20 cellular contexts compared by ENCODE assay signal in genomic region chr19:55704494-55705245, GRCh38. TPM values are rescaled to one million over a fixed set of nuclear protein-coding genes. Genes with fewer than 3 reads are reported as not detected.
A peak's percentile ranks its signal among the peaks of the same experiment; 100 is the strongest.
DNase-seq lines count a peak whose midpoint lies in the region; ATAC-seq, FAIRE-seq and TF ChIP-seq lines count a peak whose summit lies in the region.
"Had no signal": no experiment of that assay in that cellular context is flagged by ENCODE, and none has a peak within 500 bp of the region (broad histone marks: within the 10 kb centered on the region; RNA-seq: fewer than 3 reads in every experiment).

No MANE protein-coding gene starts in this region.

- no peak overlapping the region for H2AK5ac ChIP-seq in H9 (ENCODE audit: insufficient read length, low read length)

- no peak overlapping the region for H3K56ac ChIP-seq in H9 (ENCODE audit: insufficient read length, low read depth, low read length)

- in situ Hi-C loops in K562 (cut with MboI): no loop called here

- peaks cover 4% of the 10 kb centered on the region for H3K9me1 ChIP-seq in K562 (ENCODE audit: control insufficient read depth, insufficient read depth, low read length)

- H4K8ac ChIP-seq in H9 (replicated peaks; ENCODE audit: insufficient read length, low read depth, low read length): no peak overlapping the region

- H3K9me3 ChIP-seq in H9 (ENCODE audit: control insufficient read depth, low read depth, low read length): no peaks in the 10 kb centered on the region
- H3K9me3 ChIP-seq in K562 (replicated peaks; ENCODE audit: control insufficient read depth, insufficient read depth, low read depth, low read length): no peaks in the 10 kb centered on the region; the same call in 1 of the 2 replicates
- H3K9me3 ChIP-seq in mucosa of descending colon: no peaks in the 10 kb centered on the region
- H3K9me3 ChIP-seq: adrenal gland, psoas muscle, thoracic aorta had no signal

- H3K4me1 ChIP-seq in H9 (ENCODE audit: insufficient read depth, low read length) (no peaks in the 10 kb centered on the region), K562 (replicated peaks in 1 of 2; ENCODE audit: control insufficient read depth in 2 of 2, insufficient read depth in 2 of 2, low read length in 2 of 2) (peaks cover 10 to 28% of the 10 kb centered on the region in 2 experiments; a peak in 4 of 5 replicates), mucosa of descending colon (ENCODE audit: low read depth) (peaks cover 13% of the 10 kb centered on the region)
- H3K4me1 ChIP-seq: adrenal gland, psoas muscle had no signal

- peaks cover 31% of the 10 kb centered on the region for H3K27me3 Mint-ChIP-seq in H9 (ENCODE audit: low read depth)
- peaks cover 3% of the 10 kb centered on the region for H3K27me3 Mint-ChIP-seq in activated T-helper 17 cell treated with anti-CD3 and anti-CD28 coated beads, Interleukin-2, amount 50 U/mL, for 72 hours

- intact Hi-C loops in K562 (cut with micrococcal nuclease) (loop anchor here (10.0 kb wide), 1 partner anchor 100 kb away; no protein-coding TSS in a partner anchor), mucosa of descending colon (cut with DNase I, micrococcal nuclease) (no loop called here)

- CTCF ChIA-PET in K562 (lab: Yijun Ruan, JAX; ENCODE audit: low intra/inter-chr PET ratio): interaction anchor here (1.5 kb wide), 1 partner anchor 73 kb away, joined by 5 read pairs; no protein-coding TSS in a partner anchor

- H3K18ac ChIP-seq in H9 (ENCODE audit: insufficient read length, low read depth, low read length): no peak overlapping the region

- no peak overlapping the region for H3T11ph ChIP-seq in H9 (ENCODE audit: low read length)

- POLR2A ChIA-PET in K562 (lab: Yijun Ruan, JAX): no interaction called here

- no peak for DNase-seq in GM10266 (ENCODE audit: extremely low spot score)
- DNase-seq in H9: no peak
- DNase-seq in K562 (ENCODE audit: extremely low read depth in 1 of 4, low spot score in 3 of 4): peak in 2 of 4 experiments; percentile 16 to 28
- DNase-seq in mucosa of descending colon: peak in 1 of 3 donors; percentile 23
- DNase-seq in putamen (ENCODE audit: low spot score): no peak
- DNase-seq: activated T-cell treated with anti-CD3 and anti-CD28 coated beads for 4 hours, glutamatergic neuron, NCI-H1436, OCI-M1, psoas muscle had no signal

- WGBS in H9 (ENCODE audit: extremely low coverage, insufficient read length, low lambda C conversion rate): no CpG with 5 or more reads among the region's 15 CpGs
- WGBS in K562 (ENCODE audit: insufficient coverage, low coverage, missing lambda C conversion rate): 91% methylated on average over 15 of the region's 15 CpGs

- H3K36me3 ChIP-seq in K562 (ENCODE audit: control insufficient read depth, insufficient read depth, low read length): peaks cover 18% of the 10 kb centered on the region; the same call in 2 of the 3 replicates
- H3K36me3 ChIP-seq in mucosa of descending colon (ENCODE audit: low read depth): no peaks in the 10 kb centered on the region

- no peak overlapping the region for H4K91ac ChIP-seq in H9 (ENCODE audit: insufficient read length, low read depth, low read length)

- H3K23ac ChIP-seq in H9 (ENCODE audit: insufficient read length, low read depth, low read length): no peak overlapping the region

- H2BK15ac ChIP-seq in H9 (ENCODE audit: low read depth, low read length): no peak overlapping the region

- no peak for TF ChIP-seq RAD21 in K562 (CRISPR knock-in tag; conservative IDR thresholded peaks at IDR 0.05 in 1 of 2, IDR thresholded peaks at IDR 0.05 in 1 of 2)

- FAIRE-seq in K562 (lab: Jason Lieb, UNC): no peak
- FAIRE-seq: keratinocyte had no signal

- peaks cover 51 to 84% of the 10 kb centered on the region in 2 experiments for H3K9me3 Mint-ChIP-seq in H9
- no peaks in the 10 kb centered on the region for H3K9me3 Mint-ChIP-seq in activated T-helper 17 cell treated with anti-CD3 and anti-CD28 coated beads, Interleukin-2, amount 50 U/mL, for 72 hours

- no peak overlapping the region for H2BK120ac ChIP-seq in H9 (ENCODE audit: low read depth, low read length, poor library complexity, severe bottlenecking)

- H3K4me3 ChIP-seq in K562 (no peak overlapping the region), mucosa of descending colon (no peak overlapping the region)
- H3K4me3 ChIP-seq: adrenal gland, psoas muscle, thoracic aorta had no signal

- H2BK5ac ChIP-seq in H9 (ENCODE audit: insufficient read length, low read length): no peak overlapping the region

- no peaks in the 10 kb centered on the region for H3K4me1 Mint-ChIP-seq in H9
- H3K4me1 Mint-ChIP-seq in activated T-helper 17 cell treated with anti-CD3 and anti-CD28 coated beads, Interleukin-2, amount 50 U/mL, for 72 hours: no peaks in the 10 kb centered on the region

- H2BK12ac ChIP-seq in H9 (ENCODE audit: insufficient read length, low read depth, low read length): no peak overlapping the region

- TF ChIP-seq EP300 in K562 (IDR thresholded peaks at IDR 0.05; ENCODE audit: low read length): no peak

- H3K4me2 ChIP-seq in H9 (ENCODE audit: insufficient read depth, insufficient read length, low read length): no peak overlapping the region
- H3K4me2 ChIP-seq in K562 (ENCODE audit: insufficient read depth, low read length): no peak overlapping the region

- no peak for TF ChIP-seq POLR2A in K562 (conservative IDR thresholded peaks at IDR 0.05)

- BruUV-seq in K562 (replicated peaks; lab: Mats Ljungman, UMichigan): no TSS peak

- no peaks in the 10 kb centered on the region for H3K27me3 ChIP-seq in H9 (ENCODE audit: insufficient read depth, low read length)
- no peaks in the 10 kb centered on the region for H3K27me3 ChIP-seq in K562 (ENCODE audit: control insufficient read depth in 2 of 2, insufficient read depth in 2 of 2, low read length in 2 of 2)
- H3K27me3 ChIP-seq: adrenal gland had no signal

- no peaks in the 10 kb centered on the region for H3K79me1 ChIP-seq in H9 (ENCODE audit: insufficient read depth, low read depth, low read length, poor library complexity, severe bottlenecking)

- TF ChIP-seq CTCF in GM10266 (IDR thresholded peaks at IDR 0.05; ENCODE audit: control insufficient read depth, insufficient read depth, low read depth, missing control alignments) (peak; percentile 24), H9 (conservative IDR thresholded peaks at IDR 0.05) (peak; percentile 21; the same call in 2 of the 3 replicates), K562 (IDR thresholded peaks at IDR 0.05 in 2 of 3, conservative IDR thresholded peaks at IDR 0.05 in 1 of 3; ENCODE audit: insufficient read depth in 2 of 3, low read depth in 1 of 3, low read length in 3 of 3) (peak; percentile 31 to 51 (median 47)), mucosa of descending colon (IDR thresholded peaks at IDR 0.05) (no peak)

- H3K4ac ChIP-seq in H9 (ENCODE audit: low read depth, low read length): no peak overlapping the region

- no peak overlapping the region for H4K5ac ChIP-seq in H9 (ENCODE audit: insufficient read length, low read depth, low read length)

- no peak overlapping the region for H3K27ac Mint-ChIP-seq in H9
- no peak overlapping the region for H3K27ac Mint-ChIP-seq in activated T-helper 17 cell treated with anti-CD3 and anti-CD28 coated beads, Interleukin-2, amount 50 U/mL, for 72 hours

- no peaks in the 10 kb centered on the region for H3K23me2 ChIP-seq in H9 (ENCODE audit: insufficient read length, low read depth, low read length, poor library complexity, severe bottlenecking)

- peaks cover 29 to 47% (median 43%) of the 10 kb centered on the region in 3 experiments for H3K36me3 Mint-ChIP-seq in H9 (ENCODE audit: insufficient read depth in 1 of 3, low read depth in 3 of 3)
- H3K36me3 Mint-ChIP-seq in activated T-helper 17 cell treated with anti-CD3 and anti-CD28 coated beads, Interleukin-2, amount 50 U/mL, for 72 hours (ENCODE audit: low read depth): peaks cover 9% of the 10 kb centered on the region

- no peaks in the 10 kb centered on the region for H4K20me1 ChIP-seq in H9 (ENCODE audit: control insufficient read depth, insufficient read depth, insufficient read length)
- peaks cover 28% of the 10 kb centered on the region for H4K20me1 ChIP-seq in K562 (replicated peaks; ENCODE audit: control insufficient read depth, insufficient read depth, low read length)

- H3K79me2 ChIP-seq in H9 (ENCODE audit: insufficient read depth, low read length): no peaks in the 10 kb centered on the region
- H3K79me2 ChIP-seq in K562 (ENCODE audit: control insufficient read depth, insufficient read depth, low read length): no peaks in the 10 kb centered on the region

- H2AFZ ChIP-seq in H9 (ENCODE audit: low read length): no peak overlapping the region
- no peak overlapping the region for H2AFZ ChIP-seq in K562 (ENCODE audit: low read depth, low read length)

- ATAC-seq in K562 (peak; percentile 31), mucosa of descending colon (peak; percentile 28), HG03039 (IDR thresholded peaks at IDR 0.05; ENCODE audit: unreplicated experiment) (no peak)
- no peak for ATAC-seq in activated T-helper 17 cell treated with anti-CD3 and anti-CD28 coated beads, Interleukin-2, amount 50 U/mL, for 72 hours (replicated peaks)

- H3K9ac ChIP-seq in H9 (ENCODE audit: extremely low read depth, insufficient read length, low read length) (no peak overlapping the region), K562 (ENCODE audit: insufficient read depth in 1 of 2, low read depth in 2 of 2, low read length in 2 of 2) (no peak overlapping the region)

- no peak overlapping the region for H2BK20ac ChIP-seq in H9 (ENCODE audit: low read depth, low read length, poor library complexity, severe bottlenecking)

- H3K14ac ChIP-seq in H9 (ENCODE audit: insufficient read depth, low read length): no peak overlapping the region

- peak overlapping the region in 1 of 2 experiments; percentile 21; a peak in 1 of 5 replicates for H3K4me3 Mint-ChIP-seq in H9
- no peak overlapping the region for H3K4me3 Mint-ChIP-seq in activated T-helper 17 cell treated with anti-CD3 and anti-CD28 coated beads, Interleukin-2, amount 50 U/mL, for 72 hours
- H3K4me3 Mint-ChIP-seq: CD4-positive, CD25-positive, alpha-beta regulatory T cell had no signal

- H3K27ac ChIP-seq in H9 (ENCODE audit: insufficient read length, low read depth, low read length): no peak overlapping the region
- H3K27ac ChIP-seq in K562 (ENCODE audit: extremely low read depth, low read depth, low read length): no peak overlapping the region
- H3K27ac ChIP-seq: adrenal gland, psoas muscle, thoracic aorta, VCaP had no signal

RNA-seq across cellular contexts. Expression of gene EPN1, which starts 29.6 kb away (rescaled TPM):
- total RNA-seq in H9 (2021) (158 and 159 TPM in 2 replicates), K562 (2014; rRNA removed) (25.4 and 33.8 TPM in 2 replicates), K562 (2014; rRNA removed; fragmentation: Illumina TruSeq; extraction: Trizol) (5.1 and 6.4 TPM in 2 replicates), K562 (2015; rRNA removed; fragmentation: Illumina TruSeq; extraction: Trizol) (12.7 and 14.6 TPM in 2 replicates), K562 (2021) (138 and 142 TPM in 2 replicates), mucosa of descending colon (100 to 1,000 TPM; 156 to 251 (median 192) TPM)
- 32.5 and 96.7 TPM in 2 replicates for total RNA-seq in K562 (2011; cell fraction: chromatin; rRNA removed; ENCODE audit: low replicate concordance)
- 37.1 and 45.4 TPM in 2 replicates for total RNA-seq in K562 (2011; cell fraction: nucleolus; rRNA removed)
- 46.5 and 48.0 TPM in 2 replicates for total RNA-seq in K562 (2011; cell fraction: nucleoplasm; rRNA removed)
- polyA plus RNA-seq in K562 (2011; rRNA removed) (11.3 and 22.8 TPM in 2 replicates), K562 (2014; fragmentation: Illumina TruSeq; extraction: Trizol) (14.9 and 33.1 TPM in 2 replicates), K562 (2014; fragmentation: Nextera tagmentation; extraction: Ambion mirVana) (under 1 TPM; 0.08 to 0.15 TPM), K562 (2014; rRNA removed) (44.7 and 47.2 TPM in 2 replicates)
- polyA plus RNA-seq in K562 (2011; cell fraction: cytosol; rRNA removed): 17.5 and 44.0 TPM in 2 replicates
- polyA plus RNA-seq in K562 (2011; cell fraction: nucleus; rRNA removed): 19.3 and 25.8 TPM in 2 replicates
- 56.6 and 92.1 TPM in 2 replicates for polyA plus RNA-seq in K562 (2012)
- 17.8 and 24.4 TPM in 2 replicates for polyA minus RNA-seq in K562 (2011; rRNA and poly(A)+ RNA removed)
- polyA minus RNA-seq in K562 (2011; cell fraction: cytosol; rRNA and poly(A)+ RNA removed): 57.1 and 83.4 TPM in 2 replicates
- 8.9 and 16.7 TPM in 2 replicates for polyA minus RNA-seq in K562 (2011; cell fraction: nucleus; rRNA and poly(A)+ RNA removed)
- 10 to 100 TPM; 29.2 to 45.1 TPM for total RNA-seq in activated T-helper 17 cell treated with anti-CD3 and anti-CD28 coated beads, Interleukin-2, amount 50 U/mL, for 72 hours

RNA-seq across cellular contexts. Expression of gene NLRP9, which starts 33.5 kb away (rescaled TPM):
- total RNA-seq in H9 (2021): not detected in 2 replicates
- not detected in 2 replicates for total RNA-seq in K562 (2011; cell fraction: chromatin; rRNA removed; ENCODE audit: low replicate concordance)
- total RNA-seq in K562 (2011; cell fraction: nucleolus; rRNA removed): not detected in 2 replicates
- total RNA-seq in K562 (2011; cell fraction: nucleoplasm; rRNA removed): not detected in 2 replicates
- not detected in 2 replicates for total RNA-seq in K562 (2014; rRNA removed)
- total RNA-seq in K562 (2014; rRNA removed; fragmentation: Illumina TruSeq; extraction: Trizol): not detected in 2 replicates
- total RNA-seq in K562 (2015; rRNA removed; fragmentation: Illumina TruSeq; extraction: Trizol): not detected in 2 replicates
- total RNA-seq in K562 (2021): not detected in 2 replicates
- not detected in 2 replicates for polyA plus RNA-seq in K562 (2011; rRNA removed)
- not detected in 2 replicates for polyA plus RNA-seq in K562 (2011; cell fraction: cytosol; rRNA removed)
- polyA plus RNA-seq in K562 (2011; cell fraction: nucleus; rRNA removed): not detected in 2 replicates
- polyA plus RNA-seq in K562 (2012): not detected in 2 replicates
- polyA plus RNA-seq in K562 (2014; fragmentation: Illumina TruSeq; extraction: Trizol): not detected in 2 replicates
- polyA plus RNA-seq in K562 (2014; fragmentation: Nextera tagmentation; extraction: Ambion mirVana): not detected
- not detected in 2 replicates for polyA plus RNA-seq in K562 (2014; rRNA removed)
- not detected in 2 replicates for polyA minus RNA-seq in K562 (2011; rRNA and poly(A)+ RNA removed)
- not detected in 2 replicates for polyA minus RNA-seq in K562 (2011; cell fraction: cytosol; rRNA and poly(A)+ RNA removed)
- polyA minus RNA-seq in K562 (2011; cell fraction: nucleus; rRNA and poly(A)+ RNA removed): not detected in 2 replicates
- total RNA-seq in mucosa of descending colon: not detected
- not detected for total RNA-seq in activated T-helper 17 cell treated with anti-CD3 and anti-CD28 coated beads, Interleukin-2, amount 50 U/mL, for 72 hours
- total RNA-seq: adrenal gland; CD4-positive, CD25-positive, alpha-beta regulatory T cell; cerebellum; myocyte; NCI-H460; psoas muscle; thoracic aorta had no signal
- polyA plus RNA-seq: adrenal gland; CD4-positive, CD25-positive, alpha-beta regulatory T cell; keratinocyte; psoas muscle had no signal

RNA-seq across cellular contexts. Expression of gene U2AF2, which starts 49.8 kb away (rescaled TPM):
- total RNA-seq in H9 (2021) (321 and 342 TPM in 2 replicates), K562 (2014; rRNA removed) (279 and 332 TPM in 2 replicates), K562 (2014; rRNA removed; fragmentation: Illumina TruSeq; extraction: Trizol) (36.8 and 58.9 TPM in 2 replicates), K562 (2015; rRNA removed; fragmentation: Illumina TruSeq; extraction: Trizol) (157 and 162 TPM in 2 replicates), K562 (2021) (304 and 321 TPM in 2 replicates), mucosa of descending colon (100 to 1,000 TPM; 162 to 194 (median 163) TPM)
- total RNA-seq in K562 (2011; cell fraction: chromatin; rRNA removed; ENCODE audit: low replicate concordance): 193 and 483 TPM in 2 replicates
- 266 and 305 TPM in 2 replicates for total RNA-seq in K562 (2011; cell fraction: nucleolus; rRNA removed)
- total RNA-seq in K562 (2011; cell fraction: nucleoplasm; rRNA removed): 221 and 225 TPM in 2 replicates
- polyA plus RNA-seq in K562 (2011; rRNA removed) (144 and 156 TPM in 2 replicates), K562 (2014; fragmentation: Illumina TruSeq; extraction: Trizol) (169 and 224 TPM in 2 replicates), K562 (2014; fragmentation: Nextera tagmentation; extraction: Ambion mirVana) (1 to 10 TPM; 3.0 to 4.4 TPM), K562 (2014; rRNA removed) (277 and 331 TPM in 2 replicates)
- 175 and 315 TPM in 2 replicates for polyA plus RNA-seq in K562 (2011; cell fraction: cytosol; rRNA removed)
- 395 and 527 TPM in 2 replicates for polyA plus RNA-seq in K562 (2011; cell fraction: nucleus; rRNA removed)
- 223 and 263 TPM in 2 replicates for polyA plus RNA-seq in K562 (2012)
- 42.9 and 75.8 TPM in 2 replicates for polyA minus RNA-seq in K562 (2011; rRNA and poly(A)+ RNA removed)
- polyA minus RNA-seq in K562 (2011; cell fraction: cytosol; rRNA and poly(A)+ RNA removed): 113 and 128 TPM in 2 replicates
- 91.7 and 99.0 TPM in 2 replicates for polyA minus RNA-seq in K562 (2011; cell fraction: nucleus; rRNA and poly(A)+ RNA removed)
- 100 to 1,000 TPM; 254 to 333 TPM for total RNA-seq in activated T-helper 17 cell treated with anti-CD3 and anti-CD28 coated beads, Interleukin-2, amount 50 U/mL, for 72 hours

RNA-seq across cellular contexts. Expression of gene RFPL4A, which starts 54.2 kb away (rescaled TPM):
- total RNA-seq in H9 (2021) (not detected in 2 replicates), K562 (2014; rRNA removed) (not detected in 2 replicates), K562 (2014; rRNA removed; fragmentation: Illumina TruSeq; extraction: Trizol) (0.15 TPM in 1 of 2 replicates, not detected in the other), K562 (2015; rRNA removed; fragmentation: Illumina TruSeq; extraction: Trizol) (0.19 and 0.22 TPM in 2 replicates), K562 (2021) (0.16 TPM in 1 of 2 replicates, not detected in the other), mucosa of descending colon (not detected)
- not detected in 2 replicates for total RNA-seq in K562 (2011; cell fraction: chromatin; rRNA removed; ENCODE audit: low replicate concordance)
- total RNA-seq in K562 (2011; cell fraction: nucleolus; rRNA removed): not detected in 2 replicates
- not detected in 2 replicates for total RNA-seq in K562 (2011; cell fraction: nucleoplasm; rRNA removed)
- polyA plus RNA-seq in K562 (2011; rRNA removed) (0.24 TPM in 1 of 2 replicates, not detected in the other), K562 (2014; fragmentation: Illumina TruSeq; extraction: Trizol) (0.32 and 0.40 TPM in 2 replicates), K562 (2014; fragmentation: Nextera tagmentation; extraction: Ambion mirVana) (1 to 10 TPM in 1 of 2 experiments, under 1 TPM in 1; 0.92 to 1.1 TPM), K562 (2014; rRNA removed) (0.13 and 0.28 TPM in 2 replicates)
- polyA plus RNA-seq in K562 (2011; cell fraction: cytosol; rRNA removed): not detected in 2 replicates
- polyA plus RNA-seq in K562 (2011; cell fraction: nucleus; rRNA removed): not detected in 2 replicates
- polyA plus RNA-seq in K562 (2012): 0.17 and 0.76 TPM in 2 replicates
- not detected in 2 replicates for polyA minus RNA-seq in K562 (2011; rRNA and poly(A)+ RNA removed)
- polyA minus RNA-seq in K562 (2011; cell fraction: cytosol; rRNA and poly(A)+ RNA removed): not detected in 2 replicates
- not detected in 2 replicates for polyA minus RNA-seq in K562 (2011; cell fraction: nucleus; rRNA and poly(A)+ RNA removed)
- not detected for total RNA-seq in activated T-helper 17 cell treated with anti-CD3 and anti-CD28 coated beads, Interleukin-2, amount 50 U/mL, for 72 hours
- total RNA-seq: CD4-positive, CD25-positive, alpha-beta regulatory T cell; cerebellum; myocyte; NCI-H460; psoas muscle; thoracic aorta had no signal
- polyA plus RNA-seq: adrenal gland; CD4-positive, CD25-positive, alpha-beta regulatory T cell; keratinocyte; psoas muscle had no signal

RNA-seq across cellular contexts. Expression of gene CCDC106, which starts 56.7 kb away (rescaled TPM):
- total RNA-seq in H9 (2021): 19.9 and 20.0 TPM in 2 replicates
- 5.5 and 16.0 TPM in 2 replicates for total RNA-seq in K562 (2011; cell fraction: chromatin; rRNA removed; ENCODE audit: low replicate concordance)
- total RNA-seq in K562 (2011; cell fraction: nucleolus; rRNA removed): 17.5 and 18.3 TPM in 2 replicates
- 8.7 and 12.1 TPM in 2 replicates for total RNA-seq in K562 (2011; cell fraction: nucleoplasm; rRNA removed)
- total RNA-seq in K562 (2014; rRNA removed): 17.8 and 21.9 TPM in 2 replicates
- 4.2 and 7.0 TPM in 2 replicates for total RNA-seq in K562 (2014; rRNA removed; fragmentation: Illumina TruSeq; extraction: Trizol)
- 12.2 and 14.3 TPM in 2 replicates for total RNA-seq in K562 (2015; rRNA removed; fragmentation: Illumina TruSeq; extraction: Trizol)
- 27.5 and 28.2 TPM in 2 replicates for total RNA-seq in K562 (2021)
- 7.6 and 11.2 TPM in 2 replicates for polyA plus RNA-seq in K562 (2011; rRNA removed)
- polyA plus RNA-seq in K562 (2011; cell fraction: cytosol; rRNA removed): 11.0 and 22.8 TPM in 2 replicates
- polyA plus RNA-seq in K562 (2011; cell fraction: nucleus; rRNA removed): 16.4 and 27.9 TPM in 2 replicates
- 22.8 and 23.5 TPM in 2 replicates for polyA plus RNA-seq in K562 (2012)
- 19.1 and 21.9 TPM in 2 replicates for polyA plus RNA-seq in K562 (2014; fragmentation: Illumina TruSeq; extraction: Trizol)
- under 1 TPM in 1 of 2 experiments, not detected in 1; 0.10 TPM for polyA plus RNA-seq in K562 (2014; fragmentation: Nextera tagmentation; extraction: Ambion mirVana)
- polyA plus RNA-seq in K562 (2014; rRNA removed): 24.1 and 25.9 TPM in 2 replicates
- 1.8 and 1.9 TPM in 2 replicates for polyA minus RNA-seq in K562 (2011; rRNA and poly(A)+ RNA removed)
- 7.2 and 12.6 TPM in 2 replicates for polyA minus RNA-seq in K562 (2011; cell fraction: cytosol; rRNA and poly(A)+ RNA removed)
- 5.3 and 6.4 TPM in 2 replicates for polyA minus RNA-seq in K562 (2011; cell fraction: nucleus; rRNA and poly(A)+ RNA removed)
- total RNA-seq in mucosa of descending colon: 10 to 100 TPM in 1 of 3 donors, 1 to 10 TPM in 2; 5.5 to 14.8 (median 6.3) TPM
- 1 to 10 TPM; 2.4 to 2.6 TPM for total RNA-seq in activated T-helper 17 cell treated with anti-CD3 and anti-CD28 coated beads, Interleukin-2, amount 50 U/mL, for 72 hours

Comparison
In these comparisons a context has a peak if more than half of its experiments do, and no peak if none do; other contexts are left out.
1. ATAC-seq: peak in K562 (single experiment) and mucosa of descending colon (single experiment); none in activated T-helper 17 cell treated with anti-CD3 and anti-CD28 coated beads, Interleukin-2, amount 50 U/mL, for 72 hours (single experiment) and HG03039 (single experiment).